In the genomic region with DNA sequence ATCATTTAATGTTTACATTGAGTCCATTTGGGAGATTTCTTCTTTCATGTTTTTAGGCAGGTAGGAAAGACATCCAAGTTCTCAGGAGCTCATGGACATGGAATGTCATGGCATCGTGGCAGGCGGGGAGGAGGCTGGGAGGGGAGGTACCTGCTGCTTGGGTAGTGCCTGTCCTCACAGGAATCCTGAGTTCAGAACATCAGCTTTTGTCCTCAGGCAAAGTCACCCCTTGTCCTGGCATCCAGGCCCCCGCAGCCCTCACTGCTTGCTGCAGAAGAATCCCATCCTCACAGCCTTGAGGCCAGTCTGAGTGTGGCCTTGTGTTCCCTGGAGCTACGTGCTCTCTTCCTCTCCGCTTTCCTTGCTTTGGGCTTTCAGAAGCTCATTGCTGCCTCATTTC, we compare ENCODE assay signal across 24 cellular contexts.
"Had no signal": no experiment of that assay in that cellular context is flagged by ENCODE, and none has a peak within 500 bp of the region (broad histone marks: within the 10 kb centered on the region; RNA-seq: fewer than 3 reads in every experiment).

No MANE protein-coding gene starts in this region.

- H3K27ac ChIP-seq: coronary artery, esophagus squamous epithelium, parathyroid adenoma, right lobe of liver, tibial artery had no signal

- H3K27me3 ChIP-seq: right lobe of liver, tibial artery had no signal

- DNase-seq: activated B cell treated with CpG ODN at 0.5 μM for 24 hours; activated CD4-positive, alpha-beta T cell treated with anti-CD3 and anti-CD28 coated beads for 36 hours; activated CD4-positive, alpha-beta T cell treated with anti-CD3 and anti-CD28 coated beads, Interleukin-2, amount 50 U/mL, for 4 hours; activated CD8-positive, alpha-beta memory T cell treated with anti-CD3 and anti-CD28 coated beads for 24 hours; activated CD8-positive, alpha-beta memory T cell treated with anti-CD3 and anti-CD28 coated beads, Interleukin-2, amount 50 U/mL, for 4 hours; activated naive CD4-positive, alpha-beta T cell; activated naive CD8-positive, alpha-beta T cell treated with anti-CD3 and anti-CD28 coated beads for 36 hours; activated T-cell treated with anti-CD3 and anti-CD28 coated beads, Interleukin-2, amount 50 U/mL, for 24 hours; cerebellar nuclear complex; esophagus squamous epithelium; kidney; right lobe of liver; stimulated activated CD4-positive, alpha-beta T cell treated with anti-CD3 and anti-CD28 coated beads, Interleukin-1b, Interleukin-23, amount 100 ng/mL, for 48 hours; tibial artery had no signal

- H3K36me3 ChIP-seq: esophagus squamous epithelium, right lobe of liver, tibial artery had no signal

- H3K79me2 ChIP-seq: parathyroid adenoma had no signal

- H3K4me3 Mint-ChIP-seq: activated B cell treated with CpG ODN at 0.5 μM for 24 hours; activated CD4-positive, alpha-beta T cell treated with anti-CD3 and anti-CD28 coated beads for 36 hours; activated naive CD8-positive, alpha-beta T cell treated with anti-CD3 and anti-CD28 coated beads for 36 hours; activated T-cell treated with anti-CD3 and anti-CD28 coated beads, Interleukin-2, amount 50 U/mL, for 24 hours; activated T-helper 17 cell treated with anti-CD3 and anti-CD28 coated beads, Interleukin-2, amount 50 U/mL, for 72 hours; nephron; stimulated activated naive CD8-positive, alpha-beta T cell treated with anti-CD3 and anti-CD28 coated beads, Interleukin-15, Interleukin-2, amounts not matched to agents 100 ng/mL and 50 ng/mL, for 24 hours; T-helper 1 cell treated with Interleukin-12 subunit alpha and Interleukin-12 subunit beta and Interleukin-4 antibody, amounts not matched to agents 30 μg/mL and 1 μg/mL, for 36 hours had no signal

- H3K9ac ChIP-seq: parathyroid adenoma had no signal

- H3K36me3 Mint-ChIP-seq: activated naive CD8-positive, alpha-beta T cell treated with anti-CD3 and anti-CD28 coated beads for 36 hours had no signal

- FAIRE-seq: astrocyte, bronchial epithelial cell, kidney had no signal

- H3K9me3 ChIP-seq: esophagus squamous epithelium, right lobe of liver, tibial artery had no signal

- H2AFZ ChIP-seq: parathyroid adenoma had no signal

- H3K4me1 ChIP-seq: esophagus squamous epithelium, parathyroid adenoma, right lobe of liver had no signal

- H3K4me3 ChIP-seq: coronary artery, esophagus squamous epithelium, lung, right lobe of liver, skin epidermis, tibial artery had no signal

- H3K27ac Mint-ChIP-seq: activated B cell treated with CpG ODN at 0.5 μM for 24 hours; activated CD4-positive, alpha-beta T cell treated with anti-CD3 and anti-CD28 coated beads for 36 hours; activated naive CD8-positive, alpha-beta T cell treated with anti-CD3 and anti-CD28 coated beads for 36 hours; activated T-cell treated with anti-CD3 and anti-CD28 coated beads, Interleukin-2, amount 50 U/mL, for 24 hours; activated T-helper 17 cell treated with anti-CD3 and anti-CD28 coated beads, Interleukin-2, amount 50 U/mL, for 72 hours; nephron; stimulated activated naive CD8-positive, alpha-beta T cell treated with anti-CD3 and anti-CD28 coated beads, Interleukin-15, Interleukin-2, amounts not matched to agents 100 ng/mL and 50 ng/mL, for 24 hours; T-helper 1 cell treated with Interleukin-12 subunit alpha and Interleukin-12 subunit beta and Interleukin-4 antibody, amounts not matched to agents 30 μg/mL and 1 μg/mL, for 36 hours had no signal

- H3K9me3 Mint-ChIP-seq: activated B cell treated with CpG ODN at 0.5 μM for 24 hours; activated naive CD8-positive, alpha-beta T cell treated with anti-CD3 and anti-CD28 coated beads for 36 hours; activated T-cell treated with anti-CD3 and anti-CD28 coated beads, Interleukin-2, amount 50 U/mL, for 24 hours; activated T-helper 17 cell treated with anti-CD3 and anti-CD28 coated beads, Interleukin-2, amount 50 U/mL, for 72 hours; nephron; stimulated activated naive CD8-positive, alpha-beta T cell treated with anti-CD3 and anti-CD28 coated beads, Interleukin-15, Interleukin-2, amounts not matched to agents 100 ng/mL and 50 ng/mL, for 24 hours; T-helper 1 cell treated with Interleukin-12 subunit alpha and Interleukin-12 subunit beta and Interleukin-4 antibody, amounts not matched to agents 30 μg/mL and 1 μg/mL, for 36 hours had no signal

- H3K4me1 Mint-ChIP-seq: activated B cell treated with CpG ODN at 0.5 μM for 24 hours; activated CD4-positive, alpha-beta T cell treated with anti-CD3 and anti-CD28 coated beads for 36 hours; activated naive CD8-positive, alpha-beta T cell treated with anti-CD3 and anti-CD28 coated beads for 36 hours; activated T-helper 17 cell treated with anti-CD3 and anti-CD28 coated beads, Interleukin-2, amount 50 U/mL, for 72 hours had no signal
